8 cellular contexts compared by ENCODE assay signal in genomic region chr11:126211236-126212088, GRCh38. TPM values are rescaled to one million over a fixed set of nuclear protein-coding genes. Genes with fewer than 3 reads are reported as not detected.
DNase-seq lines count a peak whose midpoint lies in the region; ATAC-seq and TF ChIP-seq lines count a peak whose summit lies in the region.

FAM118B (plus strand) TSS chr11:126211782; CDS start chr11:126235002, 23,220 bp downstream.
RPUSD4 (minus strand) TSS chr11:126211650; CDS start chr11:126211638, 12 bp downstream.

- H3K4me3 ChIP-seq in WI38 (ENCODE audit: low read depth, low read length) (peak within 1 kb of the TSS; percentile 98), mammary epithelial cell (replicated peaks in 1 of 3; ENCODE audit: insufficient read depth in 1 of 3, low read depth in 2 of 3, low read length in 3 of 3) (peak within 1 kb of the TSS; percentile 87 to 100 (median 99)), smooth muscle cell (peak within 1 kb of the TSS; percentile 88)

- H3K27ac ChIP-seq in mammary epithelial cell (ENCODE audit: insufficient read depth, low read depth, low read length) (peak within 1 kb of the TSS; percentile 79), smooth muscle cell (ENCODE audit: low read depth) (peak within 1 kb of the TSS; percentile 63)

- intact Hi-C loops in mammary epithelial cell (cut with micrococcal nuclease) = loop anchor here (5.0 to 10.0 kb wide), 3 partner anchors 56 to 587 kb away; partner anchors contain the start of genes CHEK1, FOXRED1 and SRPRA

- H3F3A ChIP-seq in smooth muscle cell (ENCODE audit: low read depth) = no peaks in the 10 kb centered on the region

- H3K9ac ChIP-seq in mammary epithelial cell (ENCODE audit: insufficient read depth, low read length) (peak within 1 kb of the TSS; percentile 96), smooth muscle cell (ENCODE audit: low read depth) (peak within 1 kb of the TSS; percentile 83)

- H3K27me3 ChIP-seq in mammary epithelial cell (ENCODE audit: insufficient read depth, low read length) (no peaks in the 10 kb centered on the region), smooth muscle cell (ENCODE audit: low read depth) (no peaks in the 10 kb centered on the region)

- TF ChIP-seq CTCF in WI38 (IDR thresholded peaks at IDR 0.05; ENCODE audit: low read depth, low read length) = no peak
- no peak for TF ChIP-seq CTCF in mammary epithelial cell (conservative IDR thresholded peaks at IDR 0.05 in 1 of 2, IDR thresholded peaks at IDR 0.05 in 1 of 2; ENCODE audit: extremely low read depth in 1 of 2, insufficient read depth in 1 of 2, low read depth in 1 of 2, low read length in 2 of 2)
- TF ChIP-seq CTCF in smooth muscle cell (IDR thresholded peaks at IDR 0.05; ENCODE audit: borderline replicate concordance, insufficient read depth, poor library complexity, severe bottlenecking) = no peak

- H3K9me3 ChIP-seq in mammary epithelial cell (replicated peaks; ENCODE audit: insufficient read depth, low read length) (no peaks in the 10 kb centered on the region), smooth muscle cell (replicated peaks; ENCODE audit: low read depth) (no peaks in the 10 kb centered on the region)

- peak; percentile 97 for ATAC-seq in HG03175 (IDR thresholded peaks at IDR 0.05; ENCODE audit: unreplicated experiment)

- BruUV-seq in mammary epithelial cell (replicated peaks; lab: Mats Ljungman, UMichigan) = no TSS peak

- in situ Hi-C loops in GM18951 (cut with MboI; ENCODE audit: low sequenced_read_pairs, unreplicated experiment) (no loop called here), mammary epithelial cell (cut with MboI; ENCODE audit: low sequenced_read_pairs in 2 of 2) (no loop called here)

- H3K4me2 ChIP-seq in mammary epithelial cell (ENCODE audit: insufficient read depth, low read depth, low read length) = peak within 1 kb of the TSS; percentile 95
- peak within 1 kb of the TSS; percentile 98 for H3K4me2 ChIP-seq in smooth muscle cell

- peak within 1 kb of the TSS; percentile 100 for H2AFZ ChIP-seq in mammary epithelial cell (ENCODE audit: low read depth, low read length)
- peak within 1 kb of the TSS; percentile 93 for H2AFZ ChIP-seq in smooth muscle cell (ENCODE audit: low read depth)

- peaks cover 10% of the 10 kb centered on the region for H3K4me1 ChIP-seq in mammary epithelial cell (ENCODE audit: insufficient read depth, low read length)
- H3K4me1 ChIP-seq in smooth muscle cell (ENCODE audit: low read depth) = peaks cover 13% of the 10 kb centered on the region

- H3K36me3 ChIP-seq in mammary epithelial cell (ENCODE audit: insufficient read depth, low read length) (peaks cover 7% of the 10 kb centered on the region), smooth muscle cell (ENCODE audit: low read depth) (peaks cover 4% of the 10 kb centered on the region)

- WGBS in mammary epithelial cell (ENCODE audit: low coverage, missing lambda C conversion rate) = under 1% methylated on average over 28 of the region's 62 CpGs
- WGBS in smooth muscle cell (ENCODE audit: low lambda C conversion rate) = 1% methylated on average over 44 of the region's 62 CpGs

- CTCF ChIA-PET in mammary epithelial cell (lab: Charles Lee; ENCODE audit: low non-redundant PET) = no interaction called here

- H4K20me1 ChIP-seq in mammary epithelial cell (ENCODE audit: insufficient read depth, low read length) = no peaks in the 10 kb centered on the region
- peaks cover 34% of the 10 kb centered on the region for H4K20me1 ChIP-seq in smooth muscle cell (ENCODE audit: low read depth)

- peak; percentile 99 for DNase-seq in AG08396 (ENCODE audit: low spot score)
- peak; percentile 90 for DNase-seq in NCI-H2227 treated with DMSO at 0.1 percent for 48 hours (lab: John Stamatoyannopoulos, UW)
- DNase-seq in mammary epithelial cell = peak; percentile 95
- peak; percentile 100 for DNase-seq in iPS-NIHi11 (ENCODE audit: low spot score)
- DNase-seq in smooth muscle cell (lab: John Stamatoyannopoulos, UW; ENCODE audit: unreplicated experiment) = peak; percentile 94

- peak; percentile 96 for TF ChIP-seq POLR2A in GM18951 (IDR thresholded peaks at IDR 0.05; ENCODE audit: extremely low read depth, insufficient read depth, insufficient read length)

- H3K79me2 ChIP-seq in mammary epithelial cell (ENCODE audit: insufficient read depth, low read length) = peaks cover 66% of the 10 kb centered on the region
- H3K79me2 ChIP-seq in smooth muscle cell (ENCODE audit: low read depth) = peaks cover 51% of the 10 kb centered on the region

- dilution Hi-C loops in mammary epithelial cell (cut with HindIII; ENCODE audit: low sequenced_read_pairs) = no loop called here

RNA-seq across cellular contexts. Expression of gene FAM118B, which starts in this region (rescaled TPM):
- total RNA-seq in mammary epithelial cell = 10 to 100 TPM; 16.0 to 27.7 TPM
- 15.4 TPM for polyA plus RNA-seq in mammary epithelial cell
- 17.5 TPM for polyA minus RNA-seq in mammary epithelial cell
- total RNA-seq in smooth muscle cell = 14.3 and 32.1 TPM in 2 replicates
- polyA plus RNA-seq in smooth muscle cell = 26.1 and 31.6 TPM in 2 replicates

RNA-seq across cellular contexts. Expression of gene RPUSD4, which starts in this region (rescaled TPM):
- total RNA-seq in mammary epithelial cell (10 to 100 TPM; 20.5 to 26.6 TPM), smooth muscle cell (11.1 and 34.1 TPM in 2 replicates)
- polyA plus RNA-seq in mammary epithelial cell (25.6 TPM), smooth muscle cell (7.6 and 8.6 TPM in 2 replicates)
- polyA minus RNA-seq in mammary epithelial cell = 11.4 TPM

Comparison
In these comparisons a context has a peak if more than half of its experiments do, and no peak if none do; other contexts are left out.
1. Peak in every context shown above with its lines: DNase-seq, ATAC-seq, H3K4me3 ChIP-seq and H3K27ac ChIP-seq.